In genomic region chr9:124259273-124260078, GRCh38 we compare ENCODE assay signal across 8 cellular contexts. TPM values are rescaled to one million over a fixed set of nuclear protein-coding genes. Genes with fewer than 3 reads are reported as not detected.
DNase-seq lines count a peak whose midpoint lies in the region; ATAC-seq and TF ChIP-seq lines count a peak whose summit lies in the region.

No MANE protein-coding gene starts in this region.

- peak overlapping the region; percentile 85 for H3K4me2 ChIP-seq in SU-DHL-6 (ENCODE audit: low read depth, low read length, poor library complexity, severe bottlenecking)

- H3K9me3 ChIP-seq in SU-DHL-6 (ENCODE audit: insufficient read depth, low read length) = no peaks in the 10 kb centered on the region
- H3K9me3 ChIP-seq in esophagus squamous epithelium = no peaks in the 10 kb centered on the region

- no peaks in the 10 kb centered on the region for H3K9me3 Mint-ChIP-seq in natural killer cell treated with Interleukin-12 subunit alpha and Interleukin-12 subunit beta and Interleukin-15 and Interleukin-18, amount 100 ng/mL, for 72 hours

- H3K27ac ChIP-seq in SU-DHL-6 (ENCODE audit: low read depth, low read length) (peak overlapping the region; percentile 98), esophagus squamous epithelium (peak overlapping the region; percentile 79 to 94 (median 80))

- no peaks in the 10 kb centered on the region for H3K9me2 ChIP-seq in SU-DHL-6 (replicated peaks; ENCODE audit: insufficient read depth, low read length)

- TF ChIP-seq CTCF in SU-DHL-6 (IDR thresholded peaks at IDR 0.05; ENCODE audit: insufficient read depth, low read length, poor library complexity, severe bottlenecking) (no peak), esophagus squamous epithelium (IDR thresholded peaks at IDR 0.05) (no peak)

- H3K36me3 Mint-ChIP-seq in natural killer cell treated with Interleukin-12 subunit alpha and Interleukin-12 subunit beta and Interleukin-15 and Interleukin-18, amount 100 ng/mL, for 72 hours = no peaks in the 10 kb centered on the region

- ATAC-seq in natural killer cell treated with Interleukin-12 subunit alpha and Interleukin-12 subunit beta and Interleukin-15 and Interleukin-18, amount 100 ng/mL, for 72 hours = no peak
- no peak for ATAC-seq in HG03095 (IDR thresholded peaks at IDR 0.05; ENCODE audit: unreplicated experiment)
- ATAC-seq in HG03442 (IDR thresholded peaks at IDR 0.05; ENCODE audit: unreplicated experiment) = no peak
- no peak for ATAC-seq in HG02571 (IDR thresholded peaks at IDR 0.05; ENCODE audit: unreplicated experiment)

- peak; percentile 91 for DNase-seq in A172 (ENCODE audit: low spot score)
- DNase-seq in esophagus squamous epithelium (lab: John Stamatoyannopoulos, UW) = no peak
- DNase-seq in natural killer cell treated with Interleukin-12 subunit alpha and Interleukin-12 subunit beta and Interleukin-15 and Interleukin-18, amount 100 ng/mL, for 72 hours (ENCODE audit: low spot score) = peak; percentile 52

- H3K36me3 ChIP-seq in SU-DHL-6 (ENCODE audit: low read length) = no peaks in the 10 kb centered on the region; the same call in 1 of the 2 replicates
- peaks cover 0 to 7% (median 0%) of the 10 kb centered on the region in 3 donors for H3K36me3 ChIP-seq in esophagus squamous epithelium

- WGBS in esophagus squamous epithelium, 2 donors = 6 to 7% methylated on average over 15 to 22 of the region's 22 CpGs

- H3K27me3 Mint-ChIP-seq in natural killer cell treated with Interleukin-12 subunit alpha and Interleukin-12 subunit beta and Interleukin-15 and Interleukin-18, amount 100 ng/mL, for 72 hours = no peaks in the 10 kb centered on the region

- peaks cover 53 to 62% of the 10 kb centered on the region in 2 donors for H3K4me1 Mint-ChIP-seq in natural killer cell treated with Interleukin-12 subunit alpha and Interleukin-12 subunit beta and Interleukin-15 and Interleukin-18, amount 100 ng/mL, for 72 hours (ENCODE audit: low read depth in 2 of 2)

- H2AFZ ChIP-seq in SU-DHL-6 (ENCODE audit: low read depth, low read length, severe bottlenecking) = no peak overlapping the region

- H3K27me3 ChIP-seq in SU-DHL-6 (ENCODE audit: low read length) (no peaks in the 10 kb centered on the region), esophagus squamous epithelium (no peaks in the 10 kb centered on the region)

- peaks cover 36 to 77% (median 61%) of the 10 kb centered on the region in 3 donors for H3K4me1 ChIP-seq in esophagus squamous epithelium

- H3K79me2 ChIP-seq in SU-DHL-6 (ENCODE audit: insufficient read depth, low read length) = peaks cover 63% of the 10 kb centered on the region

- intact Hi-C loops in esophagus squamous epithelium (cut with DNase I) = no loop called here

- TF ChIP-seq POLR2A in GM19193 (IDR thresholded peaks at IDR 0.05; ENCODE audit: extremely low read depth, insufficient read depth, insufficient read length) (peak; percentile 38), esophagus squamous epithelium (IDR thresholded peaks at IDR 0.05) (peak in 1 of 4 donors; percentile 23)

- H3K27ac Mint-ChIP-seq in natural killer cell treated with Interleukin-12 subunit alpha and Interleukin-12 subunit beta and Interleukin-15 and Interleukin-18, amount 100 ng/mL, for 72 hours = peak overlapping the region; percentile 71 to 80

- H3K4me3 ChIP-seq in SU-DHL-6 (ENCODE audit: insufficient read depth, low read length, poor library complexity, severe bottlenecking) (peak overlapping the region; percentile 85), esophagus squamous epithelium (peak overlapping the region; percentile 47 to 92 (median 67))

- H4K20me1 ChIP-seq in SU-DHL-6 (ENCODE audit: low read depth, low read length) = no peaks in the 10 kb centered on the region

- peak overlapping the region; percentile 98 for H3K9ac ChIP-seq in SU-DHL-6 (ENCODE audit: low read length)

- H3F3A ChIP-seq in SU-DHL-6 (ENCODE audit: insufficient read depth) = peaks cover 50% of the 10 kb centered on the region

- H3K4me3 Mint-ChIP-seq in natural killer cell treated with Interleukin-12 subunit alpha and Interleukin-12 subunit beta and Interleukin-15 and Interleukin-18, amount 100 ng/mL, for 72 hours = peak overlapping the region; percentile 90

RNA-seq across cellular contexts. Expression of gene NEK6, which starts 1.7 kb away (rescaled TPM):
- 33.3 and 35.6 TPM in 2 replicates for total RNA-seq in A172 (2014; rRNA removed; shearing (Covaris generic))
- 10 to 100 TPM in 2 of 4 donors, 1 to 10 TPM in 2; 2.0 to 15.3 (median 7.3) TPM for total RNA-seq in esophagus squamous epithelium
- total RNA-seq in natural killer cell treated with Interleukin-12 subunit alpha and Interleukin-12 subunit beta and Interleukin-15 and Interleukin-18, amount 100 ng/mL, for 72 hours = 10 to 100 TPM; 11.4 to 38.7 TPM
